Comparison of ENCODE assay signal across 14 cellular contexts in the genomic region with DNA sequence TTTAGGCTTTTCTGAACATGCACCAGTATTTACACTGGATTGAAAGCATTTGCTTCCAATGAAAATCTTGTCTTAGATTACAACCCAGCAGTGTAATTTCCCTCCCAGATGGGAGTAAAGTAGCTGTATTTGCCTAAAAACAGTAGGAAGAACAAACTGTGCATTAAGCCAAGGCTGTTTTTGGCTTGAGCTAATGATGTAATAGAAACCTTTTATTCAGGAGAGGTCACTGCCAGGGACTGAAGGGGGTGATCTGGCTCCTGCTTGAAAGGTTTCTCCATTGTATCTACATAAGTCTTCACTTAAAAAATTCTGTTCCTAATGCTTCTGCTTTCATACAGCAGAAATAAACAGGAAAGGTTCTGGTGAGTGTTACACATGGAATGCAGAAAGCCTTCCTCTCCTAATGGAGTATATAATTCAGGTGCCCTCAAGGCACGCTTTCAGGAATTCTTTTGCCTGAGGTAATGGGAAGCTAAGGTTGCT.
A peak's percentile ranks its signal among the peaks of the same experiment; 100 is the strongest.
DNase-seq lines count a peak whose midpoint lies in the region; ATAC-seq and TF ChIP-seq lines count a peak whose summit lies in the region.
"Had no signal": no experiment of that assay in that cellular context is flagged by ENCODE, and none has a peak within 500 bp of the region (broad histone marks: within the 10 kb centered on the region; RNA-seq: fewer than 3 reads in every experiment).

No MANE protein-coding gene starts in this region.

- H3K36me3 ChIP-seq in GM23248 (ENCODE audit: low read depth) (no peaks in the 10 kb centered on the region; the same call in 1 of the 2 replicates), endocrine pancreas (ENCODE audit: control insufficient read depth, insufficient read depth, low read length) (no peaks in the 10 kb centered on the region)

- no peaks in the 10 kb centered on the region for H3K27me3 Mint-ChIP-seq in nephron progenitor cell (ENCODE audit: low read depth, poor library complexity)

- 80 to 85% methylated on average over 1 of the region's 1 CpG for WGBS in GM23248 (ENCODE audit: low coverage in 1 of 2, low lambda C conversion rate in 2 of 2, missing lambda C conversion rate in 2 of 2), 2 experiments

- H3K4me1 Mint-ChIP-seq in nephron progenitor cell = peaks cover 86% of the 10 kb centered on the region
- H3K4me1 Mint-ChIP-seq: stimulated activated effector memory CD8-positive, alpha-beta T cell treated with anti-CD3 and anti-CD28 coated beads, Interleukin-12 subunit alpha, Interleukin-12 subunit beta, amount 100 ng/mL, for 72 hours had no signal

- H3K9me3 Mint-ChIP-seq in nephron progenitor cell = no peaks in the 10 kb centered on the region
- H3K9me3 Mint-ChIP-seq: CD14-positive monocyte; stimulated activated effector memory CD8-positive, alpha-beta T cell treated with anti-CD3 and anti-CD28 coated beads, Interleukin-12 subunit alpha, Interleukin-12 subunit beta, amount 100 ng/mL, for 72 hours had no signal

- H3K27me3 ChIP-seq in GM23248 (replicated peaks; ENCODE audit: insufficient read depth) (no peaks in the 10 kb centered on the region), endocrine pancreas (ENCODE audit: control insufficient read depth, insufficient read depth, low read length) (no peaks in the 10 kb centered on the region)
- H3K27me3 ChIP-seq: heart left ventricle had no signal

- in situ Hi-C loops in GM23248 (cut with MboI) = no loop called here

- DNase-seq in GM23248 = peak; percentile 40
- DNase-seq in NCI-H446 treated with DMSO at 0.1 percent for 48 hours (lab: John Stamatoyannopoulos, UW) = peak; percentile 21
- DNase-seq in nephron progenitor cell = no peak
- DNase-seq in foreskin melanocyte = no peak
- DNase-seq in activated CD8-positive, alpha-beta memory T cell treated with anti-CD3 and anti-CD28 coated beads, Interleukin-2, amount 50 U/mL, for 4 hours = no peak
- DNase-seq: activated T-cell treated with anti-CD3 and anti-CD28 coated beads, Interleukin-2, amount 50 U/mL, for 48 hours; central memory CD4-positive, alpha-beta T cell; heart left ventricle had no signal

- H3K4me1 ChIP-seq in GM23248 (ENCODE audit: insufficient read depth) (peaks cover 21% of the 10 kb centered on the region), endocrine pancreas (ENCODE audit: control insufficient read depth, insufficient read depth, low read length) (peaks cover 34% of the 10 kb centered on the region)

- H3K9me2 ChIP-seq in GM23248 (ENCODE audit: insufficient read depth) = no peaks in the 10 kb centered on the region

- H3K4me3 ChIP-seq in GM23248 (peak overlapping the region; percentile 3; the same call in 1 of the 2 replicates), endocrine pancreas (ENCODE audit: control insufficient read depth, insufficient read depth, low read length) (peak overlapping the region; percentile 74)

- H3K27ac ChIP-seq in GM23248 = peak overlapping the region; percentile 31
- H3K27ac ChIP-seq: VCaP had no signal

- H3K27ac Mint-ChIP-seq in nephron progenitor cell = peak overlapping the region; percentile 55
- H3K27ac Mint-ChIP-seq: CD14-positive monocyte; stimulated activated effector memory CD8-positive, alpha-beta T cell treated with anti-CD3 and anti-CD28 coated beads, Interleukin-12 subunit alpha, Interleukin-12 subunit beta, amount 100 ng/mL, for 72 hours had no signal

- peak overlapping the region; percentile 75 for H3K4me3 Mint-ChIP-seq in nephron progenitor cell
- H3K4me3 Mint-ChIP-seq: stimulated activated effector memory CD8-positive, alpha-beta T cell treated with anti-CD3 and anti-CD28 coated beads, Interleukin-12 subunit alpha, Interleukin-12 subunit beta, amount 100 ng/mL, for 72 hours had no signal

- peak overlapping the region; percentile 68 for H3K4me2 ChIP-seq in GM23248 (ENCODE audit: unreplicated experiment)

- 0 out of 2 replicates have a peak overlapping the region, but pooled peaks have one; percentile 22 for H3K9ac ChIP-seq in GM23248
- no peak overlapping the region for H3K9ac ChIP-seq in endocrine pancreas (ENCODE audit: control insufficient read depth, insufficient read depth, low read length)

- no peaks in the 10 kb centered on the region for H4K20me1 ChIP-seq in GM23248 (ENCODE audit: insufficient read depth)

- no peaks in the 10 kb centered on the region for H3K9me3 ChIP-seq in GM23248 (ENCODE audit: low read depth)
- no peaks in the 10 kb centered on the region for H3K9me3 ChIP-seq in endocrine pancreas (ENCODE audit: control insufficient read depth, low read length)
- H3K9me3 ChIP-seq: heart left ventricle had no signal

- no peak for TF ChIP-seq CTCF in nephron progenitor cell (IDR thresholded peaks at IDR 0.05)

- no peak overlapping the region for H2AFZ ChIP-seq in GM23248

- ATAC-seq in GM19455 (IDR thresholded peaks at IDR 0.05; ENCODE audit: unreplicated experiment) (no peak), GM21528 (IDR thresholded peaks at IDR 0.05; ENCODE audit: low FRiP score, unreplicated experiment) (no peak)
- ATAC-seq: stimulated activated effector memory CD8-positive, alpha-beta T cell treated with anti-CD3 and anti-CD28 coated beads, Interleukin-12 subunit alpha, Interleukin-12 subunit beta, amount 100 ng/mL, for 72 hours had no signal

- H3K36me3 Mint-ChIP-seq in nephron progenitor cell (ENCODE audit: low read depth) = peaks cover 35% of the 10 kb centered on the region
- H3K36me3 Mint-ChIP-seq: CD14-positive monocyte; stimulated activated effector memory CD8-positive, alpha-beta T cell treated with anti-CD3 and anti-CD28 coated beads, Interleukin-12 subunit alpha, Interleukin-12 subunit beta, amount 100 ng/mL, for 72 hours had no signal

- H3K79me2 ChIP-seq in GM23248 (ENCODE audit: insufficient read depth) = peaks cover 74% of the 10 kb centered on the region

- no peaks in the 10 kb centered on the region for H3F3A ChIP-seq in GM23248 (ENCODE audit: insufficient read depth)

Comparison
In these comparisons a context has a peak if more than half of its experiments do, and no peak if none do; other contexts are left out.
1. DNase-seq: peak in GM23248 (single experiment) and NCI-H446 treated with DMSO at 0.1 percent for 48 hours (single experiment); none in nephron progenitor cell (single experiment), foreskin melanocyte (single experiment) and activated CD8-positive, alpha-beta memory T cell treated with anti-CD3 and anti-CD28 coated beads, Interleukin-2, amount 50 U/mL, for 4 hours (single experiment).